In genomic region chr1:94514095-94514727, GRCh38 we compare ENCODE assay signal across 8 cellular contexts. TPM values are rescaled to one million over a fixed set of nuclear protein-coding genes. Genes with fewer than 3 reads are reported as not detected.
DNase-seq lines count a peak whose midpoint lies in the region; ATAC-seq, FAIRE-seq and TF ChIP-seq lines count a peak whose summit lies in the region.

No MANE protein-coding gene starts in this region.

- peak; percentile 71; the same call in 2 of the 3 replicates for ATAC-seq in RWPE2 (ENCODE audit: low read depth)
- no peak for ATAC-seq in psoas muscle
- no peak for ATAC-seq in GM21423 (IDR thresholded peaks at IDR 0.05; ENCODE audit: unreplicated experiment)
- no peak for ATAC-seq in HG03095 (IDR thresholded peaks at IDR 0.05; ENCODE audit: unreplicated experiment)

- no peak overlapping the region for H3K4me2 ChIP-seq in fibroblast of lung (ENCODE audit: extremely low read depth, insufficient read depth, low read length)

- H3K27ac ChIP-seq in RWPE2 (ENCODE audit: poor library complexity, severe bottlenecking) (no peak overlapping the region), fibroblast of lung (ENCODE audit: insufficient read depth, low read length) (no peak overlapping the region), psoas muscle (no peak overlapping the region)

- H3K27me3 ChIP-seq in RWPE2 (ENCODE audit: insufficient read depth, poor library complexity, severe bottlenecking): no peaks in the 10 kb centered on the region
- no peaks in the 10 kb centered on the region for H3K27me3 ChIP-seq in fibroblast of lung (ENCODE audit: control insufficient read depth, insufficient read depth, low read length)
- no peaks in the 10 kb centered on the region for H3K27me3 ChIP-seq in psoas muscle (ENCODE audit: insufficient read depth in 3 of 3, low read length in 2 of 3)

- TF ChIP-seq POLR2A in H54 (IDR thresholded peaks at IDR 0.05; ENCODE audit: low read depth, low read length): no peak

- no peaks in the 10 kb centered on the region for H4K20me1 ChIP-seq in fibroblast of lung (ENCODE audit: control insufficient read depth, extremely low read depth, insufficient read depth, low read length)

- no peak overlapping the region for H2AFZ ChIP-seq in fibroblast of lung (ENCODE audit: low read length)

- no peak overlapping the region for H3K9ac ChIP-seq in fibroblast of lung (ENCODE audit: insufficient read depth, low read length)

- H3K9me3 ChIP-seq in RWPE2 (ENCODE audit: severe bottlenecking) (no peaks in the 10 kb centered on the region), fibroblast of lung (ENCODE audit: control insufficient read depth, insufficient read depth, low read depth, low read length) (no peaks in the 10 kb centered on the region), psoas muscle (no peaks in the 10 kb centered on the region)

- no peaks in the 10 kb centered on the region for H3K79me2 ChIP-seq in fibroblast of lung (ENCODE audit: control insufficient read depth, insufficient read depth, low read length)

- DNase-seq in COR-L47 (lab: John Stamatoyannopoulos, UW): peak; percentile 3
- no peak for DNase-seq in H54 (ENCODE audit: insufficient read length, low spot score)
- no peak for DNase-seq in RWPE2 (ENCODE audit: low spot score)
- peak in 1 of 2 donors; percentile 35 for DNase-seq in fibroblast of lung (ENCODE audit: low read depth in 2 of 2)
- DNase-seq in psoas muscle: no peak
- DNase-seq in posterior vena cava (ENCODE audit: low spot score): no peak

- peak; percentile 90 for TF ChIP-seq CTCF in RWPE2 (IDR thresholded peaks at IDR 0.05; ENCODE audit: poor library complexity, severe bottlenecking)
- peak; percentile 77 to 78 for TF ChIP-seq CTCF in fibroblast of lung (conservative IDR thresholded peaks at IDR 0.05 in 1 of 2, IDR thresholded peaks at IDR 0.05 in 1 of 2; ENCODE audit: low read depth in 1 of 2, low read length in 2 of 2)
- TF ChIP-seq CTCF in psoas muscle (IDR thresholded peaks at IDR 0.05): peak; percentile 42

- WGBS in psoas muscle, 3 donors: 71 to 98% (median 74%) methylated on average over 2 of the region's 2 CpGs

- intact Hi-C loops in psoas muscle (cut with DNase I): no loop called here
- intact Hi-C loops in posterior vena cava (cut with DNase I): no loop called here

- no peak overlapping the region for H3K4me3 ChIP-seq in RWPE2 (ENCODE audit: severe bottlenecking)
- no peak overlapping the region for H3K4me3 ChIP-seq in fibroblast of lung (replicated peaks in 1 of 4; ENCODE audit: control extremely low read depth in 1 of 4, insufficient read depth in 1 of 4, low read depth in 3 of 4, low read length in 4 of 4)
- H3K4me3 ChIP-seq in psoas muscle: no peak overlapping the region

- FAIRE-seq in H54 (lab: Jason Lieb, UNC): peak; percentile 96

- H3K36me3 ChIP-seq in RWPE2 (ENCODE audit: low read depth): 0 out of 2 replicates have a peak, but pooled peaks cover 5% of the 10 kb centered on the region
- no peaks in the 10 kb centered on the region for H3K36me3 ChIP-seq in fibroblast of lung (ENCODE audit: control insufficient read depth, insufficient read depth, low read length)
- H3K36me3 ChIP-seq in psoas muscle (ENCODE audit: insufficient read depth in 1 of 2, low read depth in 1 of 2): peaks cover 0 to 24% of the 10 kb centered on the region in 2 donors

- H3K4me1 ChIP-seq in RWPE2 (ENCODE audit: insufficient read depth, poor library complexity, severe bottlenecking): no peaks in the 10 kb centered on the region
- no peaks in the 10 kb centered on the region for H3K4me1 ChIP-seq in fibroblast of lung (ENCODE audit: control insufficient read depth, extremely low read depth, insufficient read depth, low read length)
- H3K4me1 ChIP-seq in psoas muscle: no peaks in the 10 kb centered on the region

RNA-seq across cellular contexts. Expression of gene F3, which starts 27.3 kb away (rescaled TPM):
- total RNA-seq in fibroblast of lung: 50.8 and 234 TPM in 2 replicates
- polyA plus RNA-seq in fibroblast of lung: 269 and 400 TPM in 2 replicates
- polyA plus RNA-seq in fibroblast of lung (2012): 178 and 273 TPM in 2 replicates
- 417 and 423 TPM in 2 replicates for polyA minus RNA-seq in fibroblast of lung (ENCODE audit: low replicate concordance)
- total RNA-seq in psoas muscle: 1 to 10 TPM; 1.5 to 5.8 (median 4.4) TPM
- 1 to 10 TPM; 2.6 to 5.6 (median 3.8) TPM for polyA plus RNA-seq in psoas muscle
- 100 to 1,000 TPM in 1 of 2 donors, 10 to 100 TPM in 1; 72.2 to 116 TPM for total RNA-seq in posterior vena cava
